Comparison of ENCODE assay signal across 29 cellular contexts in genomic region chr6:64489760-64490159, GRCh38.
"Had no signal": no experiment of that assay in that cellular context is flagged by ENCODE, and none has a peak within 500 bp of the region (broad histone marks: within the 10 kb centered on the region; RNA-seq: fewer than 3 reads in every experiment).

No MANE protein-coding gene starts in this region.

- H3K4me3 ChIP-seq: cardiac muscle cell, PC-9, SJCRH30 had no signal

- DNase-seq: activated B cell treated with CpG ODN at 0.5 μM for 24 hours; activated CD4-positive, alpha-beta memory T cell treated with anti-CD3 and anti-CD28 coated beads for 36 hours; activated CD4-positive, alpha-beta T cell treated with anti-CD3 and anti-CD28 coated beads for 4 hours; activated CD4-positive, alpha-beta T cell treated with anti-CD3 and anti-CD28 coated beads, Interleukin-2, amount 50 U/mL, for 1 hour; activated CD4-positive, CD25-positive, alpha-beta regulatory T cell treated with anti-CD3 and anti-CD28 coated beads, Interleukin-2, amount 50 U/mL, for 72 hours; activated CD8-positive, alpha-beta memory T cell treated with anti-CD3 and anti-CD28 coated beads, Interleukin-2, amount 50 U/mL, for 4 hours; activated gamma-delta T cell treated with Interleukin-2 at 50 U/mL for 16 hours; activated naive CD4-positive, alpha-beta T cell treated with anti-CD3 and anti-CD28 coated beads, Interleukin-2, amount 10 ng/mL, durations not matched to agents 7 days and 5 days; activated naive CD8-positive, alpha-beta T cell treated with anti-CD3 and anti-CD28 coated beads, Interleukin-2, amount 50 U/mL, for 24 hours; activated T-cell treated with anti-CD3 and anti-CD28 coated beads for 4 hours; activated T-cell treated with anti-CD3 and anti-CD28 coated beads, Interleukin-2, amount 50 U/mL, for 4 hours; aorta; MM.1S; MV-4-11; NCI-H1092; NCI-H1417 treated with DMSO at 0.1 percent for 48 hours; NCI-H187 treated with DMSO at 0.1 percent for 48 hours; NCI-H345; NCI-H510A treated with DMSO at 0.1 percent for 48 hours; NCI-H748 treated with DMSO at 0.1 percent for 48 hours; NK-92 treated with Interleukin-12 subunit alpha and Interleukin-12 subunit beta, amount 100 ng/mL, for 24 hours; PC-9; Right ventricle myocardium superior; SJCRH30; SW 1271; T-helper 1 cell; T-helper 2 cell; T-helper 9 cell had no signal
